In genomic region chr2:62266433-62267038, GRCh38 we compare ENCODE assay signal across 13 cellular contexts.
DNase-seq lines count a peak whose midpoint lies in the region; TF ChIP-seq lines count a peak whose summit lies in the region.
"Had no signal": no experiment of that assay in that cellular context is flagged by ENCODE, and none has a peak within 500 bp of the region (broad histone marks: within the 10 kb centered on the region; RNA-seq: fewer than 3 reads in every experiment).

No MANE protein-coding gene starts in this region.

- no peak overlapping the region for H3K9ac ChIP-seq in fibroblast of lung (ENCODE audit: insufficient read depth, low read length)

- no peaks in the 10 kb centered on the region for H4K20me1 ChIP-seq in fibroblast of lung (ENCODE audit: control insufficient read depth, extremely low read depth, insufficient read depth, low read length)

- H3K36me3 ChIP-seq in fibroblast of lung (ENCODE audit: control insufficient read depth, insufficient read depth, low read length) (no peaks in the 10 kb centered on the region), neuron (ENCODE audit: insufficient read depth, low read length) (no peaks in the 10 kb centered on the region)
- no peaks in the 10 kb centered on the region for H3K36me3 ChIP-seq in effector memory CD4-positive, alpha-beta T cell (ENCODE audit: control insufficient read depth, insufficient read depth, low read length)
- H3K36me3 ChIP-seq: ascending aorta, gastroesophageal sphincter had no signal

- H3K4me2 ChIP-seq in fibroblast of lung (ENCODE audit: extremely low read depth, insufficient read depth, low read length), result no peak overlapping the region

- no peaks in the 10 kb centered on the region for H3K9me3 ChIP-seq in fibroblast of lung (ENCODE audit: control insufficient read depth, insufficient read depth, low read depth, low read length)
- H3K9me3 ChIP-seq in neuron (ENCODE audit: low read length), result no peaks in the 10 kb centered on the region
- no peaks in the 10 kb centered on the region for H3K9me3 ChIP-seq in effector memory CD4-positive, alpha-beta T cell (ENCODE audit: control insufficient read depth, low read length)
- H3K9me3 ChIP-seq: ascending aorta, gastroesophageal sphincter had no signal

- H3K4me1 ChIP-seq in fibroblast of lung (ENCODE audit: control insufficient read depth, extremely low read depth, insufficient read depth, low read length) (peaks cover 2% of the 10 kb centered on the region), neuron (ENCODE audit: insufficient read depth, low read length) (peaks cover 4% of the 10 kb centered on the region)
- no peaks in the 10 kb centered on the region for H3K4me1 ChIP-seq in effector memory CD4-positive, alpha-beta T cell (ENCODE audit: control insufficient read depth, insufficient read depth, low read length, poor library complexity, severe bottlenecking)
- H3K4me1 ChIP-seq: ascending aorta had no signal

- no peaks in the 10 kb centered on the region for H3K79me2 ChIP-seq in fibroblast of lung (ENCODE audit: control insufficient read depth, insufficient read depth, low read length)

- H3K4me3 ChIP-seq in fibroblast of lung (replicated peaks in 1 of 4; ENCODE audit: control extremely low read depth in 1 of 4, insufficient read depth in 1 of 4, low read depth in 3 of 4, low read length in 4 of 4) (no peak overlapping the region), neuron (ENCODE audit: low read length) (no peak overlapping the region)
- no peak overlapping the region for H3K4me3 ChIP-seq in effector memory CD4-positive, alpha-beta T cell (ENCODE audit: insufficient read depth, low read depth, low read length, poor library complexity, severe bottlenecking)
- H3K4me3 ChIP-seq: ascending aorta, gastroesophageal sphincter, skin epidermis had no signal

- H2AFZ ChIP-seq in fibroblast of lung (ENCODE audit: low read length), result no peak overlapping the region
- H2AFZ ChIP-seq in neuron (ENCODE audit: low read depth, low read length), result peak overlapping the region; percentile 8

- H3K27ac ChIP-seq in fibroblast of lung (ENCODE audit: insufficient read depth, low read length), result no peak overlapping the region
- no peak overlapping the region for H3K27ac ChIP-seq in effector memory CD4-positive, alpha-beta T cell (ENCODE audit: insufficient read depth, low read length, poor library complexity, severe bottlenecking)
- H3K27ac ChIP-seq: ascending aorta, gastroesophageal sphincter had no signal

- no peaks in the 10 kb centered on the region for H3K27me3 ChIP-seq in fibroblast of lung (ENCODE audit: control insufficient read depth, insufficient read depth, low read length)
- H3K27me3 ChIP-seq in neuron (ENCODE audit: insufficient read depth, low read length), result no peaks in the 10 kb centered on the region
- no peaks in the 10 kb centered on the region for H3K27me3 ChIP-seq in effector memory CD4-positive, alpha-beta T cell (replicated peaks; ENCODE audit: control insufficient read depth, insufficient read depth, low read length, poor library complexity, severe bottlenecking)
- H3K27me3 ChIP-seq: ascending aorta, gastroesophageal sphincter had no signal

- no peak for TF ChIP-seq CTCF in fibroblast of lung (conservative IDR thresholded peaks at IDR 0.05 in 1 of 2, IDR thresholded peaks at IDR 0.05 in 1 of 2; ENCODE audit: low read depth in 1 of 2, low read length in 2 of 2)

- DNase-seq in Daoy (ENCODE audit: low read depth), result peak; percentile 53
- DNase-seq in NCI-H226, result peak; percentile 82
- peak; percentile 88 to 92 for DNase-seq in fibroblast of lung (ENCODE audit: low read depth in 2 of 2)
- DNase-seq in NCI-H82 treated with DMSO at 0.1 percent for 48 hours (lab: John Stamatoyannopoulos, UW; ENCODE audit: unreplicated experiment), result no peak
- DNase-seq in stimulated activated CD4-positive, alpha-beta T cell treated with anti-CD3 and anti-CD28 coated beads, Interleukin-1b, Interleukin-23, amount 100 ng/mL, for 48 hours, result no peak
- DNase-seq in effector memory CD4-positive, alpha-beta T cell, result no peak
- no peak for DNase-seq in occipital lobe (lab: John Stamatoyannopoulos, UW)
- DNase-seq: CD4-positive, alpha-beta memory T cell; NCI-H187 treated with DMSO at 0.1 percent for 48 hours had no signal

Comparison
In these comparisons a context has a peak if more than half of its experiments do, and no peak if none do; other contexts are left out.
1. DNase-seq: peak in Daoy (single experiment), NCI-H226 (single experiment) and fibroblast of lung (2 of 2); none in NCI-H82 treated with DMSO at 0.1 percent for 48 hours (single experiment), stimulated activated CD4-positive, alpha-beta T cell treated with anti-CD3 and anti-CD28 coated beads, Interleukin-1b, Interleukin-23, amount 100 ng/mL, for 48 hours (single experiment), effector memory CD4-positive, alpha-beta T cell (0 of 3) and occipital lobe (single experiment).